ENCODE assay signal across 8 cellular contexts in the genomic region with DNA sequence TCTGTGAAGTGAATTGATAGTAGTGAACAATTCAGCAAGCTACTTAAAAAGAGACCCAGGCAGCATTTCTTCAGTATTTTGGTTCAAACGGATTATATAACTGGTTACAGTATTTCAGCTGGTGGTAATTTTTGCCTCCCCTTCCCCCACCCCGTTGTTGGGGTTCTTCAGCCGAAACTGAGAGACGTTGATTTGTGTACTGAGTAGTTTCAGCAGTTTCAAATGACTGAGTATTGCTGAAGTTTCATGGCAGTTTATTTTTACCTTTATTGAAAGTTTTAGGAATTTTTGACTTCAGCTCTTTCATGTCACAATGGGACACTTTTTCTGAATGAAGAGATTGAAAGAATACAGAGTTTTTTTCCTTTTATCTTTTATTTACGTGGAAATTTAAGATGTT. TPM values are rescaled to one million over a fixed set of nuclear protein-coding genes. Genes with fewer than 3 reads are reported as not detected.
DNase-seq lines count a peak whose midpoint lies in the region; ATAC-seq, FAIRE-seq and TF ChIP-seq lines count a peak whose summit lies in the region.

No MANE protein-coding gene starts in this region.

- intact Hi-C loops in ovary (cut with DNase I): loop anchor here in 1 of 4 donors (10.0 kb wide), 1 partner anchor 221 kb away; a partner anchor contains a TSS
- intact Hi-C loops in posterior vena cava (cut with DNase I): no loop called here

- H3K9me2 ChIP-seq in GM23248 (ENCODE audit: insufficient read depth): no peaks in the 10 kb centered on the region

- H3K27ac ChIP-seq in A549 (peak overlapping the region in 1 of 2 experiments; percentile 97; a peak in 3 of 6 replicates), GM23248 (peak overlapping the region; percentile 99), ovary (peak overlapping the region; percentile 97 to 99)

- H4K20me1 ChIP-seq in GM23248 (ENCODE audit: insufficient read depth): no peaks in the 10 kb centered on the region

- H3K36me3 ChIP-seq in GM23248 (ENCODE audit: low read depth) (no peaks in the 10 kb centered on the region), ovary (no peaks in the 10 kb centered on the region)

- H3K4me2 ChIP-seq in A549 (peak overlapping the region; percentile 92), GM23248 (ENCODE audit: unreplicated experiment) (peak overlapping the region; percentile 96)

- POLR2A ChIA-PET in A549 (lab: Yijun Ruan, JAX): no interaction called here

- ATAC-seq in A549: no peak

- no peak for TF ChIP-seq EP300 in A549 (IDR thresholded peaks at IDR 0.05)
- no peak for TF ChIP-seq EP300 in ovary (IDR thresholded peaks at IDR 0.05)

- no peak for TF ChIP-seq CTCF in A549 (IDR thresholded peaks at IDR 0.05)
- TF ChIP-seq CTCF in epithelial cell of proximal tubule (conservative IDR thresholded peaks at IDR 0.05; ENCODE audit: low read depth, low read length): no peak
- TF ChIP-seq CTCF in ovary (IDR thresholded peaks at IDR 0.05): no peak

- CTCF ChIA-PET in A549 (lab: Yijun Ruan, JAX): interaction anchor here (0.6 to 1.0 kb wide), 2 partner anchors 39 to 44 kb away, joined by 3 read pairs; no protein-coding TSS in a partner anchor

- H3K9ac ChIP-seq in GM23248: peak overlapping the region; percentile 100

- H3K27me3 ChIP-seq in GM23248 (replicated peaks; ENCODE audit: insufficient read depth) (no peaks in the 10 kb centered on the region), ovary (no peaks in the 10 kb centered on the region)

- no peaks in the 10 kb centered on the region for H3K9me3 ChIP-seq in A549
- H3K9me3 ChIP-seq in GM23248 (ENCODE audit: low read depth): no peaks in the 10 kb centered on the region
- H3K9me3 ChIP-seq in ovary: no peaks in the 10 kb centered on the region

- WGBS in A549 (ENCODE audit: missing lambda C conversion rate): 2% methylated on average over 5 of the region's 5 CpGs
- WGBS in GM23248 (ENCODE audit: low coverage in 1 of 2, low lambda C conversion rate in 2 of 2, missing lambda C conversion rate in 2 of 2), 2 experiments: 0 to 1% methylated on average over 5 of the region's 5 CpGs
- WGBS in ovary, 3 donors: 0 to 1% (median 1%) methylated on average over 5 of the region's 5 CpGs

- FAIRE-seq in A549 (lab: Jason Lieb, UNC): no peak
- FAIRE-seq in urothelium cell line (lab: Jason Lieb, UNC): no peak

- TF ChIP-seq RAD21 in A549 (conservative IDR thresholded peaks at IDR 0.05 in 1 of 2, IDR thresholded peaks at IDR 0.05 in 1 of 2): no peak

- H3K4me3 ChIP-seq in A549: peak overlapping the region; percentile 57
- H3K4me3 ChIP-seq in GM23248: peak overlapping the region; percentile 92
- peak overlapping the region; percentile 99 for H3K4me3 ChIP-seq in epithelial cell of proximal tubule (ENCODE audit: low read depth, low read length)
- peak overlapping the region; percentile 96 for H3K4me3 ChIP-seq in ovary

- H3K79me2 ChIP-seq in GM23248 (ENCODE audit: insufficient read depth): peaks cover 67% of the 10 kb centered on the region

- TF ChIP-seq POLR2A in A549 (IDR thresholded peaks at IDR 0.05; ENCODE audit: low read length) (no peak), ovary (IDR thresholded peaks at IDR 0.05) (no peak)

- in situ Hi-C loops in GM23248 (cut with MboI): no loop called here

- peaks cover 26% of the 10 kb centered on the region for H3F3A ChIP-seq in GM23248 (ENCODE audit: insufficient read depth)

- DNase-seq in A549 (ENCODE audit: low read depth in 1 of 2, low spot score in 1 of 2): no peak
- DNase-seq in GM23248: peak; percentile 29
- peak; percentile 17 to 29 for DNase-seq in activated CD4-positive, alpha-beta T cell treated with anti-CD3 and anti-CD28 coated beads for 4 hours
- no peak for DNase-seq in epithelial cell of proximal tubule (ENCODE audit: low read depth)
- DNase-seq in ovary: no peak
- no peak for DNase-seq in SW480 (ENCODE audit: low spot score)
- no peak for DNase-seq in urothelium cell line (ENCODE audit: low spot score)
- no peak for DNase-seq in posterior vena cava (ENCODE audit: low spot score)

- H3K4me1 ChIP-seq in A549: peaks cover 38% of the 10 kb centered on the region; the same call in 2 of the 3 replicates
- peaks cover 42% of the 10 kb centered on the region for H3K4me1 ChIP-seq in GM23248 (ENCODE audit: insufficient read depth)
- peaks cover 6% of the 10 kb centered on the region for H3K4me1 ChIP-seq in ovary (ENCODE audit: insufficient read depth)

- 0 out of 2 replicates have a peak overlapping the region, but pooled peaks have one; percentile 1 for H2AFZ ChIP-seq in GM23248

TF ChIP-seq in A549, 52 proteins besides CTCF, POLR2A, EP300 and RAD21:
- TF ChIP-seq ZC3H11A (IDR thresholded peaks at IDR 0.05): no peak

RNA-seq across cellular contexts. Expression of a gene that starts 1.7 kb away (rescaled TPM):
- polyA plus RNA-seq in A549 (2011; rRNA removed): 58.3 and 86.0 TPM in 2 replicates
- polyA plus RNA-seq in A549 (2012; cell fraction: cytosol; rRNA removed): 10.4 and 11.9 TPM in 2 replicates
- polyA plus RNA-seq in A549 (2012; cell fraction: nucleus; rRNA removed): 5.9 and 10.2 TPM in 2 replicates
- polyA plus RNA-seq in A549 (2017; fragmentation: RNase III; extraction: RNeasy Plus Mini Kit Qiagen cat#74134 plus additional on column Dnase treatment): 31.0 to 33.7 TPM (median 32.8 TPM) in 3 replicates
- polyA minus RNA-seq in A549 (2011; rRNA and poly(A)+ RNA removed): 14.7 and 14.8 TPM in 2 replicates
- 35.5 and 41.7 TPM in 2 replicates for total RNA-seq in GM23248 (2014; rRNA removed; shearing (Covaris generic))
- 38.1 and 38.8 TPM in 2 replicates for polyA plus RNA-seq in GM23248 (2016; fragmentation: Nextera tagmentation; extraction: Ambion mirVana)
- 36.5 and 41.1 TPM in 2 replicates for total RNA-seq in epithelial cell of proximal tubule
- 100 to 1,000 TPM in 2 of 7 donors, 10 to 100 TPM in 5; 78.2 to 124 (median 96.1) TPM for total RNA-seq in ovary
- 10 to 100 TPM; 63.7 to 68.4 TPM for polyA plus RNA-seq in ovary
- 10 to 100 TPM; 51.2 to 51.6 TPM for total RNA-seq in posterior vena cava

Comparison
In these comparisons a context has a peak if more than half of its experiments do, and no peak if none do; other contexts are left out.
1. DNase-seq: peak in GM23248 (single experiment) and activated CD4-positive, alpha-beta T cell treated with anti-CD3 and anti-CD28 coated beads for 4 hours (2 of 2); none in A549 (0 of 2), epithelial cell of proximal tubule (single experiment), ovary (0 of 5), SW480 (single experiment), urothelium cell line (single experiment) and posterior vena cava (single experiment).
2. Peak in every context shown above with its lines, with median percentiles within 50 percentile points of each other: H3K4me3 ChIP-seq.